Comparison of ENCODE assay signal across 5 cellular contexts in the genomic region with DNA sequence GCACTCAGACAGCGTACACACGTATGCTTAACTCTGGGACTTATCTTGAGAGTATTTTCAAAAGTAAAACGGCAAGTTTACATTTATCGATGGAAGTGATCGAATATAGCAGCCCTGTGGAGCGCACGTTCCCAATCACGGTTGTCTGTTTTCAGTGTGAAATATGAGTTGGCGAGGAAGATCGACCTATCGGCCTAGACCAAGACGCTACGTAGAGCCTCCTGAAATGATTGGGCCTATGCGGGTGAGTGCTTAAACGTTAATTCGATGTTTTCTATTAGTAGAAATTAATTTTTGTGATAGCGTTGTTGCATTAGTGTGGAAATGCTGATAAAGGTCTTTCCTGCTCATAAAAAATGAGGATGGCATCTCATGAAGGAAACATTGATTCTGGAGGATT. TPM values are rescaled to one million over a fixed set of nuclear protein-coding genes. Genes with fewer than 3 reads are reported as not detected.
"Had no signal": no experiment of that assay in that cellular context is flagged by ENCODE, and none has a peak within 500 bp of the region (broad histone marks: within the 10 kb centered on the region; RNA-seq: fewer than 3 reads in every experiment).

No MANE protein-coding gene starts in this region.

RNA-seq across cellular contexts. Expression of a gene that starts 1.2 kb away (rescaled TPM):
- total RNA-seq: M059J, PC-3, Peyer's patch, SJCRH30 had no signal

RNA-seq across cellular contexts. Expression of a gene that starts 8.3 kb away (rescaled TPM):
- total RNA-seq: M059J, PC-3, Peyer's patch, SJCRH30 had no signal

RNA-seq across cellular contexts. Expression of a gene that starts 10.7 kb away (rescaled TPM):
- total RNA-seq: K562, M059J, PC-3, Peyer's patch, SJCRH30 had no signal

RNA-seq across cellular contexts. Expression of a gene that starts 20.3 kb away (rescaled TPM):
- total RNA-seq: M059J, PC-3, Peyer's patch, SJCRH30 had no signal

RNA-seq across cellular contexts. Expression of a gene that starts 29.8 kb away (rescaled TPM):
- total RNA-seq: M059J, PC-3, Peyer's patch, SJCRH30 had no signal
